In genomic region chr11:132125855-132126841, GRCh38 we compare ENCODE assay signal across 8 cellular contexts.
DNase-seq lines count a peak whose midpoint lies in the region; ATAC-seq and TF ChIP-seq lines count a peak whose summit lies in the region.

No MANE protein-coding gene starts in this region.

- H3K4me1 ChIP-seq in HUES48 (ENCODE audit: control insufficient read depth, insufficient read depth, low read length), result peaks cover 38% of the 10 kb centered on the region
- H3K4me1 ChIP-seq in adipocyte (ENCODE audit: control insufficient read depth, insufficient read depth, low read length), result peaks cover 19% of the 10 kb centered on the region
- peaks cover 39% of the 10 kb centered on the region for H3K4me1 ChIP-seq in iPS-20b (ENCODE audit: insufficient read depth, low read length)
- peaks cover 0 to 38% (median 13%) of the 10 kb centered on the region in 4 donors for H3K4me1 ChIP-seq in tibial nerve

- H3K36me3 ChIP-seq in HUES48 (ENCODE audit: control insufficient read depth, insufficient read depth, low read length) (no peaks in the 10 kb centered on the region), adipocyte (ENCODE audit: control insufficient read depth, insufficient read depth, low read length, severe bottlenecking) (no peaks in the 10 kb centered on the region), iPS-20b (ENCODE audit: insufficient read depth, low read depth, low read length) (no peaks in the 10 kb centered on the region), tibial nerve (no peaks in the 10 kb centered on the region)

- no peak for TF ChIP-seq POLR2A in tibial nerve (IDR thresholded peaks at IDR 0.05)

- H3K27ac ChIP-seq in HUES48 (ENCODE audit: low read depth, low read length) (peak overlapping the region; percentile 21), iPS-20b (ENCODE audit: low read length) (no peak overlapping the region), tibial nerve (peak overlapping the region; percentile 55 to 90 (median 82))

- no peaks in the 10 kb centered on the region for H3K27me3 ChIP-seq in HUES48 (ENCODE audit: control insufficient read depth, insufficient read depth, low read length)
- H3K27me3 ChIP-seq in adipocyte (replicated peaks; ENCODE audit: control insufficient read depth, insufficient read depth, low read length), result no peaks in the 10 kb centered on the region
- H3K27me3 ChIP-seq in iPS-20b (ENCODE audit: insufficient read depth, low read length), result no peaks in the 10 kb centered on the region
- H3K27me3 ChIP-seq in tibial nerve, result no peaks in the 10 kb centered on the region

- ATAC-seq in HG02571 (IDR thresholded peaks at IDR 0.05; ENCODE audit: unreplicated experiment) (no peak), esophagus mucosa (no peak)

- H3K4me3 ChIP-seq in HUES48 (ENCODE audit: low read depth, low read length) (peak overlapping the region; percentile 47), adipocyte (ENCODE audit: low read length) (peak overlapping the region; percentile 84), iPS-20b (ENCODE audit: low read length) (peak overlapping the region; percentile 54), tibial nerve (peak overlapping the region; percentile 14 to 43 (median 30))

- WGBS in tibial nerve, 2 donors, result 15 to 26% methylated on average over 21 of the region's 21 CpGs

- TF ChIP-seq EP300 in tibial nerve (IDR thresholded peaks at IDR 0.05), result no peak

- H3K9ac ChIP-seq in HUES48 (ENCODE audit: low read depth, low read length) (no peak overlapping the region), adipocyte (ENCODE audit: low read length) (peak overlapping the region; percentile 85), iPS-20b (ENCODE audit: low read depth, low read length) (peak overlapping the region; percentile 16; the same call in 1 of the 2 replicates)

- DNase-seq in Daoy (ENCODE audit: low read depth), result peak; percentile 53
- DNase-seq in adipocyte (ENCODE audit: low read depth), result peak; percentile 59
- peak in 1 of 2 donors; percentile 25 for DNase-seq in tibial nerve (ENCODE audit: low spot score in 2 of 2)
- DNase-seq in Kasumi-1 (lab: John Stamatoyannopoulos, UW), result no peak

- H3K9me3 ChIP-seq in HUES48 (ENCODE audit: control insufficient read depth, insufficient read depth, low read length) (no peaks in the 10 kb centered on the region), adipocyte (ENCODE audit: control insufficient read depth, low read length) (no peaks in the 10 kb centered on the region), iPS-20b (ENCODE audit: insufficient read depth, low read depth, low read length) (no peaks in the 10 kb centered on the region), tibial nerve (no peaks in the 10 kb centered on the region)

- TF ChIP-seq CTCF in tibial nerve (IDR thresholded peaks at IDR 0.05), result no peak

Comparison
In these comparisons a context has a peak if more than half of its experiments do, and no peak if none do; other contexts are left out.
1. DNase-seq: peak in Daoy (single experiment) and adipocyte (single experiment); none in Kasumi-1 (0 of 2).
2. H3K4me3 ChIP-seq: peak in every context shown above with its lines; median percentile 84 in adipocyte; 54 in iPS-20b; 47 in HUES48; 30 in tibial nerve.